Comparison of ENCODE assay signal across 13 cellular contexts in genomic region chr2:164761737-164762460, GRCh38.
A peak's percentile ranks its signal among the peaks of the same experiment; 100 is the strongest.
DNase-seq lines count a peak whose midpoint lies in the region; ATAC-seq, FAIRE-seq and TF ChIP-seq lines count a peak whose summit lies in the region.
"Had no signal": no experiment of that assay in that cellular context is flagged by ENCODE, and none has a peak within 500 bp of the region (broad histone marks: within the 10 kb centered on the region; RNA-seq: fewer than 3 reads in every experiment).

No MANE protein-coding gene starts in this region.

- H3K27me3 ChIP-seq in MG63 (no peaks in the 10 kb centered on the region), testis (no peaks in the 10 kb centered on the region)
- H3K27me3 ChIP-seq: heart right ventricle had no signal

- in situ Hi-C loops in ACHN (cut with HindIII; ENCODE audit: low pct_ligation_motif_present, low pct_unique_long_range_greater_than_20kb, low sequenced_read_pairs), result no loop called here

- H3K9me3 ChIP-seq in MG63, result no peaks in the 10 kb centered on the region
- H3K9me3 ChIP-seq in testis, result no peaks in the 10 kb centered on the region

- FAIRE-seq in D721Med (lab: Jason Lieb, UNC), result peak; percentile 87

- no peak overlapping the region for H3K27ac ChIP-seq in testis
- H3K27ac ChIP-seq: GM23248, heart right ventricle had no signal

- 77 to 83% methylated on average over 1 of the region's 1 CpG for WGBS in testis, 2 donors

- TF ChIP-seq CTCF in D721Med (IDR thresholded peaks at IDR 0.05; ENCODE audit: insufficient read depth, missing control alignments) (no peak), epithelial cell of esophagus (IDR thresholded peaks at IDR 0.05; ENCODE audit: insufficient read depth, low read depth, low read length, missing control alignments) (no peak), testis (IDR thresholded peaks at IDR 0.05) (no peak)

- no peaks in the 10 kb centered on the region for H3K4me1 ChIP-seq in testis

- H3K4me3 ChIP-seq in epithelial cell of esophagus (ENCODE audit: low read length), result no peak overlapping the region
- H3K4me3 ChIP-seq in MG63, result no peak overlapping the region
- no peak overlapping the region for H3K4me3 ChIP-seq in testis
- H3K4me3 ChIP-seq: GM23248, heart right ventricle, lung had no signal

- H3K36me3 ChIP-seq in MG63, result no peaks in the 10 kb centered on the region
- H3K36me3 ChIP-seq in testis (ENCODE audit: low read depth, missing control alignments), result no peaks in the 10 kb centered on the region
- H3K36me3 ChIP-seq: heart right ventricle had no signal

- ATAC-seq in GM19395 (IDR thresholded peaks at IDR 0.05; ENCODE audit: unreplicated experiment) (peak; percentile 15), HG03175 (IDR thresholded peaks at IDR 0.05; ENCODE audit: unreplicated experiment) (peak; percentile 11)
- ATAC-seq: heart right ventricle had no signal

- DNase-seq in D721Med (ENCODE audit: insufficient read length, low spot score) (no peak), epithelial cell of esophagus (ENCODE audit: low read depth) (peak; percentile 8), MG63 (no peak), ACHN (no peak), testis (no peak), H4 (ENCODE audit: low spot score) (no peak)
- DNase-seq: GM23248, heart right ventricle, NCI-H446 treated with DMSO at 0.1 percent for 48 hours, SHP77 treated with DMSO at 0.1 percent for 48 hours had no signal

- no peak for TF ChIP-seq POLR2A in testis (IDR thresholded peaks at IDR 0.05)

- intact Hi-C loops in testis (cut with DNase I; ENCODE audit: low total_unique reads), result no loop called here
